In the genomic region with DNA sequence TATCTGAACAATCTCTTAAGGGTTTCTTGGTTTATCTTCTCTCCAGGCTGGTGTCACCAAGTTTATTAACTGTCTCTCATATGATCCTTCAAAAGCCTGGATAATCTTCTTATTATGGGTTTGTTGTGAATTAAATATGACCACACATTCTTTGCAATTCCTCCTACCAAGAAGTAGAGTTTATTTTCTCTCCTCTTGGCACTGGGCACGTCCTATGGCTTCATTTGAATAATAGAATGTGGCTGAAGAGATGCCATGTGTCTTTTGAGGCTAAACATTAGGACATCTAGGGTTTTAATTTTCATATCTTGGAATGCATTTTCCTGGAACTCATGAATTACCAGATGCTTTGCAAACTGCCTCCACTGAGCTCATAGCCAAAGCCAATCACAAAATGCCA, we compare ENCODE assay signal across 25 cellular contexts. TPM values are rescaled to one million over a fixed set of nuclear protein-coding genes. Genes with fewer than 3 reads are reported as not detected.
"Had no signal": no experiment of that assay in that cellular context is flagged by ENCODE, and none has a peak within 500 bp of the region (broad histone marks: within the 10 kb centered on the region; RNA-seq: fewer than 3 reads in every experiment).

No MANE protein-coding gene starts in this region.

- H3K9me2 ChIP-seq: SK-N-SH had no signal

- ATAC-seq: K562, Panc1, T-cell had no signal

- H3K36me3 Mint-ChIP-seq: T-cell had no signal

- H3K27ac ChIP-seq: RWPE1 had no signal

- H3K4me3 ChIP-seq: K562, MG63 had no signal

- H3K4me2 ChIP-seq: SK-N-SH had no signal

- DNase-seq: MG63, NCI-H1092, NCI-H1105 treated with DMSO at 0.1 percent for 48 hours, NCI-H1417 treated with DMSO at 0.1 percent for 48 hours, NCI-H146, NCI-H1694 treated with DMSO at 0.1 percent for 48 hours, NCI-H1930, NCI-H2081, NCI-H2107, NCI-H2227 treated with DMSO at 0.1 percent for 48 hours, NCI-H446, NCI-H510A, NCI-H524 treated with DMSO at 0.1 percent for 48 hours, NCI-H69, NCI-H774, SHP77, SK-N-SH, SW 1271, T-cell had no signal

- H3K4me1 Mint-ChIP-seq: IgD-negative memory B cell had no signal

- H3K9ac ChIP-seq: SK-N-SH had no signal

- H3K9me3 Mint-ChIP-seq: T-cell had no signal

- H3K27ac Mint-ChIP-seq: IgD-negative memory B cell, T-cell had no signal

- FAIRE-seq: K562 had no signal

- H3K36me3 ChIP-seq: MG63 had no signal

- H3K9me3 ChIP-seq: MG63, SK-N-SH had no signal

- H3K4me3 Mint-ChIP-seq: IgD-negative memory B cell, T-cell had no signal

RNA-seq across cellular contexts. Expression of gene SCGB3A2, which starts 20.0 kb away (rescaled TPM):
- total RNA-seq: HT-29, SK-MEL-5 had no signal
- polyA plus RNA-seq: IgD-negative memory B cell, K562, SK-N-SH had no signal

RNA-seq across cellular contexts. Expression of gene SPINK1, which starts 27.0 kb away (rescaled TPM):
- polyA plus RNA-seq: IgD-negative memory B cell, SK-N-SH had no signal

RNA-seq across cellular contexts. Expression of gene C5orf46, which starts 47.8 kb away (rescaled TPM):
- total RNA-seq: HT-29, K562, SK-MEL-5, T-cell had no signal
- polyA plus RNA-seq: IgD-negative memory B cell, K562 had no signal
